Comparison of ENCODE assay signal across 29 cellular contexts in the genomic region with DNA sequence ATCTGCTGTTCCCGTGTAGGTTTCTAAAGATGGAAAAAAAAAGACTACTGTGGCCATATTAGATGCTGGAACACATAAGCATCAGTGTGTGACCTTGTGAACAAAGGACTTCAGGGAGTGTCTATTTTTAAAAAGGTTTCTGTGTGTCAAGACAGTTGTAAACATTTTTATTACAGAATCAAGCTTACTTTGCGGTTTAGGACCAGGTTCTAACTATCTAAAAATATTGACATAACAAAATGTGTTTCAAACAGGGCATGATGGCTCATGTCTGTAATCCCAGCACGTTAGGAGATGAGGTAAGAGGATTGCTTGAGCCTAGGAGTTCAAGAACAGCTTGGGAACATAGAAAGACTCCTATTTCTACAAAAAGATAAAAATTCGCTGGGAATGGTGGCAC. TPM values are rescaled to one million over a fixed set of nuclear protein-coding genes. Genes with fewer than 3 reads are reported as not detected.
DNase-seq lines count a peak whose midpoint lies in the region; ATAC-seq, FAIRE-seq and TF ChIP-seq lines count a peak whose summit lies in the region.
"Had no signal": no experiment of that assay in that cellular context is flagged by ENCODE, and none has a peak within 500 bp of the region (broad histone marks: within the 10 kb centered on the region; RNA-seq: fewer than 3 reads in every experiment).

No MANE protein-coding gene starts in this region.

- H3K9me1 ChIP-seq in K562 (ENCODE audit: control insufficient read depth, insufficient read depth, low read length): no peaks in the 10 kb centered on the region

- no peaks in the 10 kb centered on the region for H3K36me3 ChIP-seq in mammary epithelial cell (ENCODE audit: insufficient read depth, low read length)
- H3K36me3 ChIP-seq in K562 (ENCODE audit: control insufficient read depth, insufficient read depth, low read length): no peaks in the 10 kb centered on the region
- H3K36me3 ChIP-seq: BE2C, esophagus squamous epithelium, gastrocnemius medialis, HAP-1, tibial artery had no signal

- no peak overlapping the region for H3K9ac ChIP-seq in mammary epithelial cell (ENCODE audit: insufficient read depth, low read length)
- H3K9ac ChIP-seq in K562 (ENCODE audit: insufficient read depth in 1 of 2, low read depth in 2 of 2, low read length in 2 of 2): no peak overlapping the region

- H3K27me3 ChIP-seq in mammary epithelial cell (ENCODE audit: insufficient read depth, low read length) (no peaks in the 10 kb centered on the region), K562 (ENCODE audit: control insufficient read depth in 2 of 2, insufficient read depth in 2 of 2, low read length in 2 of 2) (no peaks in the 10 kb centered on the region)
- H3K27me3 ChIP-seq: BE2C, esophagus squamous epithelium, gastrocnemius medialis, tibial artery had no signal

- no peak for FAIRE-seq in K562 (lab: Jason Lieb, UNC)
- FAIRE-seq: GM12891 had no signal

- dilution Hi-C loops in mammary epithelial cell (cut with HindIII; ENCODE audit: low sequenced_read_pairs): no loop called here

- no peak overlapping the region for H3K27ac Mint-ChIP-seq in MCF 10A (ENCODE audit: low read depth, unreplicated experiment)
- H3K27ac Mint-ChIP-seq: activated naive CD4-positive, alpha-beta T cell treated with anti-CD3 and anti-CD28 coated beads, Interleukin-2, amount 50 U/mL, for 24 hours; brain; CD8-positive, alpha-beta T cell; natural killer cell treated with Interleukin-12 subunit alpha and Interleukin-12 subunit beta and Interleukin-15 and Interleukin-18, amount 100 ng/mL, for 72 hours; T-helper 2 cell treated with Interferon-gamma antibody and Interleukin-4, amounts not matched to agents 5 μg/mL and 100 μg/mL, for 36 hours had no signal

- H3K27ac ChIP-seq in mammary epithelial cell (ENCODE audit: insufficient read depth, low read depth, low read length) (no peak overlapping the region), K562 (ENCODE audit: extremely low read depth, low read depth, low read length) (no peak overlapping the region)
- H3K27ac ChIP-seq: esophagus squamous epithelium, gastrocnemius medialis, PC-9, tibial artery had no signal

- TF ChIP-seq RAD21 in K562 (CRISPR knock-in tag; conservative IDR thresholded peaks at IDR 0.05 in 1 of 2, IDR thresholded peaks at IDR 0.05 in 1 of 2): no peak

- no peaks in the 10 kb centered on the region for H3K4me1 Mint-ChIP-seq in MCF 10A (ENCODE audit: insufficient read depth, unreplicated experiment)
- H3K4me1 Mint-ChIP-seq: activated naive CD4-positive, alpha-beta T cell treated with anti-CD3 and anti-CD28 coated beads, Interleukin-2, amount 50 U/mL, for 24 hours; brain had no signal

- H3K27me3 Mint-ChIP-seq in MCF 10A (ENCODE audit: insufficient read depth, unreplicated experiment): no peaks in the 10 kb centered on the region
- H3K27me3 Mint-ChIP-seq: activated naive CD4-positive, alpha-beta T cell treated with anti-CD3 and anti-CD28 coated beads, Interleukin-2, amount 50 U/mL, for 24 hours; natural killer cell treated with Interleukin-12 subunit alpha and Interleukin-12 subunit beta and Interleukin-15 and Interleukin-18, amount 100 ng/mL, for 72 hours had no signal

- H3K4me2 ChIP-seq in mammary epithelial cell (ENCODE audit: insufficient read depth, low read depth, low read length) (no peak overlapping the region), K562 (ENCODE audit: insufficient read depth, low read length) (no peak overlapping the region)
- H3K4me2 ChIP-seq: PC-9 had no signal

- H4K20me1 ChIP-seq in mammary epithelial cell (ENCODE audit: insufficient read depth, low read length) (peaks cover 2% of the 10 kb centered on the region), K562 (replicated peaks; ENCODE audit: control insufficient read depth, insufficient read depth, low read length) (no peaks in the 10 kb centered on the region)

- no peak overlapping the region for H3K4me3 ChIP-seq in mammary epithelial cell (replicated peaks in 1 of 3; ENCODE audit: insufficient read depth in 1 of 3, low read depth in 2 of 3, low read length in 3 of 3)
- no peak overlapping the region for H3K4me3 ChIP-seq in K562
- H3K4me3 ChIP-seq: esophagus squamous epithelium, gastrocnemius medialis, HAP-1, lung, PC-9, tibial artery had no signal

- no peaks in the 10 kb centered on the region for H3K9me3 ChIP-seq in mammary epithelial cell (replicated peaks; ENCODE audit: insufficient read depth, low read length)
- no peaks in the 10 kb centered on the region for H3K9me3 ChIP-seq in K562 (replicated peaks; ENCODE audit: control insufficient read depth, insufficient read depth, low read depth, low read length)
- H3K9me3 ChIP-seq: BE2C, esophagus squamous epithelium, gastrocnemius medialis, HAP-1, tibial artery had no signal

- BruUV-seq in mammary epithelial cell (replicated peaks; lab: Mats Ljungman, UMichigan) (no TSS peak), MCF 10A (replicated peaks; lab: Mats Ljungman, UMichigan) (no TSS peak), K562 (replicated peaks; lab: Mats Ljungman, UMichigan) (no TSS peak)

- POLR2A ChIA-PET in MCF 10A (lab: Yijun Ruan, JAX) (interaction anchor here (0.6 to 2.3 kb wide), 4 partner anchors 8 to 113 kb away, joined by 3 to 8 read pairs (median 4); a partner anchor contains a TSS), K562 (lab: Yijun Ruan, JAX) (no interaction called here)

- ATAC-seq in K562 (no peak), GM19452 (IDR thresholded peaks at IDR 0.05; ENCODE audit: unreplicated experiment) (no peak)
- ATAC-seq: CD8-positive, alpha-beta T cell; gastrocnemius medialis; natural killer cell treated with Interleukin-12 subunit alpha and Interleukin-12 subunit beta and Interleukin-15 and Interleukin-18, amount 100 ng/mL, for 72 hours had no signal

- CTCF ChIA-PET in mammary epithelial cell (lab: Charles Lee; ENCODE audit: low non-redundant PET) (no interaction called here), MCF 10A (lab: Yijun Ruan, JAX) (interaction anchor here (0.6 kb wide), 1 partner anchor 437 kb away, joined by 3 read pairs; no protein-coding TSS in a partner anchor), K562 (lab: Yijun Ruan, JAX; ENCODE audit: low intra/inter-chr PET ratio) (no interaction called here)

- no peaks in the 10 kb centered on the region for H3K4me1 ChIP-seq in mammary epithelial cell (ENCODE audit: insufficient read depth, low read length)
- H3K4me1 ChIP-seq in K562 (replicated peaks in 1 of 2; ENCODE audit: control insufficient read depth in 2 of 2, insufficient read depth in 2 of 2, low read length in 2 of 2): no peaks in the 10 kb centered on the region
- H3K4me1 ChIP-seq: BE2C, gastrocnemius medialis, HAP-1, tibial artery had no signal

- TF ChIP-seq CTCF in mammary epithelial cell (conservative IDR thresholded peaks at IDR 0.05 in 1 of 2, IDR thresholded peaks at IDR 0.05 in 1 of 2; ENCODE audit: extremely low read depth in 1 of 2, insufficient read depth in 1 of 2, low read depth in 1 of 2, low read length in 2 of 2): no peak
- TF ChIP-seq CTCF in MCF 10A (IDR thresholded peaks at IDR 0.05; ENCODE audit: unreplicated experiment): no peak
- TF ChIP-seq CTCF in K562 (IDR thresholded peaks at IDR 0.05 in 2 of 3, conservative IDR thresholded peaks at IDR 0.05 in 1 of 3; ENCODE audit: insufficient read depth in 2 of 3, low read depth in 1 of 3, low read length in 3 of 3): no peak

- H3K4me3 Mint-ChIP-seq in MCF 10A (ENCODE audit: unreplicated experiment): no peak overlapping the region
- H3K4me3 Mint-ChIP-seq: activated naive CD4-positive, alpha-beta T cell treated with anti-CD3 and anti-CD28 coated beads, Interleukin-2, amount 50 U/mL, for 24 hours; brain; CD8-positive, alpha-beta T cell; natural killer cell treated with Interleukin-12 subunit alpha and Interleukin-12 subunit beta and Interleukin-15 and Interleukin-18, amount 100 ng/mL, for 72 hours; T-helper 2 cell treated with Interferon-gamma antibody and Interleukin-4, amounts not matched to agents 5 μg/mL and 100 μg/mL, for 36 hours had no signal

- H2AFZ ChIP-seq in mammary epithelial cell (ENCODE audit: low read depth, low read length) (no peak overlapping the region), K562 (ENCODE audit: low read depth, low read length) (0 out of 2 replicates have a peak overlapping the region, but pooled peaks have one; percentile 37)
- H2AFZ ChIP-seq: PC-9 had no signal

- in situ Hi-C loops in mammary epithelial cell (cut with MboI; ENCODE audit: low sequenced_read_pairs in 2 of 2): no loop called here
- in situ Hi-C loops in K562 (cut with MboI): no loop called here

- intact Hi-C loops in mammary epithelial cell (cut with micrococcal nuclease): no loop called here
- intact Hi-C loops in MCF 10A (cut with micrococcal nuclease): no loop called here
- intact Hi-C loops in K562 (cut with micrococcal nuclease): no loop called here

- 48% methylated on average over 4 of the region's 4 CpGs for WGBS in mammary epithelial cell (ENCODE audit: low coverage, missing lambda C conversion rate)
- WGBS in K562 (ENCODE audit: insufficient coverage, low coverage, missing lambda C conversion rate): 32% methylated on average over 4 of the region's 4 CpGs

- H3K79me2 ChIP-seq in mammary epithelial cell (ENCODE audit: insufficient read depth, low read length): no peaks in the 10 kb centered on the region
- no peaks in the 10 kb centered on the region for H3K79me2 ChIP-seq in K562 (ENCODE audit: control insufficient read depth, insufficient read depth, low read length)

- TF ChIP-seq EP300 in K562 (IDR thresholded peaks at IDR 0.05; ENCODE audit: low read length): no peak

- DNase-seq in mammary epithelial cell (peak; percentile 19), MCF 10A (ENCODE audit: unreplicated experiment) (no peak), NCI-H2107 treated with DMSO at 0.1 percent for 48 hours (lab: John Stamatoyannopoulos, UW; ENCODE audit: unreplicated experiment) (peak; percentile 55), K562 (ENCODE audit: extremely low read depth in 1 of 4, low spot score in 3 of 4) (no peak), NCI-H226 (no peak), hypothalamus (lab: John Stamatoyannopoulos, UW) (no peak)
- DNase-seq: activated CD4-positive, alpha-beta T cell treated with anti-CD3 and anti-CD28 coated beads for 4 hours; amniotic stem cell; BE2C; CD8-positive, alpha-beta T cell; cerebellar nuclear complex; dermis blood vessel endothelial cell; esophagus squamous epithelium; gastrocnemius medialis; Karpas-422; NCI-H1436 treated with DMSO at 0.1 percent for 48 hours; NCI-H2171; PC-9; SIG-M5; stimulated activated CD4-positive, alpha-beta T cell treated with anti-CD3 and anti-CD28 coated beads, Interleukin-4, amount 100 ng/mL, for 4 hours; tibial artery had no signal

- no peak for TF ChIP-seq POLR2A in K562 (conservative IDR thresholded peaks at IDR 0.05)

- H3K36me3 Mint-ChIP-seq in MCF 10A (ENCODE audit: insufficient read depth, unreplicated experiment): no peaks in the 10 kb centered on the region
- H3K36me3 Mint-ChIP-seq: activated naive CD4-positive, alpha-beta T cell treated with anti-CD3 and anti-CD28 coated beads, Interleukin-2, amount 50 U/mL, for 24 hours; brain; CD8-positive, alpha-beta T cell; natural killer cell treated with Interleukin-12 subunit alpha and Interleukin-12 subunit beta and Interleukin-15 and Interleukin-18, amount 100 ng/mL, for 72 hours had no signal

- H3K9me3 Mint-ChIP-seq in MCF 10A (ENCODE audit: unreplicated experiment): no peaks in the 10 kb centered on the region
- H3K9me3 Mint-ChIP-seq: activated naive CD4-positive, alpha-beta T cell treated with anti-CD3 and anti-CD28 coated beads, Interleukin-2, amount 50 U/mL, for 24 hours; CD8-positive, alpha-beta T cell; natural killer cell treated with Interleukin-12 subunit alpha and Interleukin-12 subunit beta and Interleukin-15 and Interleukin-18, amount 100 ng/mL, for 72 hours; T-helper 2 cell treated with Interferon-gamma antibody and Interleukin-4, amounts not matched to agents 5 μg/mL and 100 μg/mL, for 36 hours had no signal

RNA-seq across cellular contexts. Expression of a gene that starts 7.1 kb away (rescaled TPM):
- total RNA-seq in mammary epithelial cell (10 to 100 TPM; 22.2 to 29.7 TPM), MCF 10A (2022) (26.6 and 32.7 TPM in 2 replicates), K562 (2014; rRNA removed) (21.2 and 31.5 TPM in 2 replicates), K562 (2014; rRNA removed; fragmentation: Illumina TruSeq; extraction: Trizol) (29.3 and 31.8 TPM in 2 replicates), K562 (2015; rRNA removed; fragmentation: Illumina TruSeq; extraction: Trizol) (23.6 and 23.9 TPM in 2 replicates), K562 (2021) (48.4 and 50.1 TPM in 2 replicates)
- polyA plus RNA-seq in mammary epithelial cell (7.7 TPM), K562 (2011; rRNA removed) (14.5 and 16.3 TPM in 2 replicates), K562 (2014; fragmentation: Illumina TruSeq; extraction: Trizol) (27.4 and 32.0 TPM in 2 replicates), K562 (2014; fragmentation: Nextera tagmentation; extraction: Ambion mirVana) (1 to 10 TPM; 6.5 to 7.3 TPM), K562 (2014; rRNA removed) (17.1 and 19.1 TPM in 2 replicates)
- 18.8 TPM for polyA minus RNA-seq in mammary epithelial cell
- 185 and 291 TPM in 2 replicates for total RNA-seq in K562 (2011; cell fraction: chromatin; rRNA removed; ENCODE audit: low replicate concordance)
- total RNA-seq in K562 (2011; cell fraction: nucleolus; rRNA removed): 109 and 114 TPM in 2 replicates
- 211 and 265 TPM in 2 replicates for total RNA-seq in K562 (2011; cell fraction: nucleoplasm; rRNA removed)
- polyA plus RNA-seq in K562 (2011; cell fraction: cytosol; rRNA removed): 8.1 and 10.8 TPM in 2 replicates
- polyA plus RNA-seq in K562 (2011; cell fraction: nucleus; rRNA removed): 31.8 and 38.6 TPM in 2 replicates
- polyA plus RNA-seq in K562 (2012): 11.9 and 18.2 TPM in 2 replicates
- polyA minus RNA-seq in K562 (2011; rRNA and poly(A)+ RNA removed): 65.5 and 71.7 TPM in 2 replicates
- 19.4 and 25.7 TPM in 2 replicates for polyA minus RNA-seq in K562 (2011; cell fraction: cytosol; rRNA and poly(A)+ RNA removed)
- polyA minus RNA-seq in K562 (2011; cell fraction: nucleus; rRNA and poly(A)+ RNA removed): 76.7 and 116 TPM in 2 replicates

RNA-seq across cellular contexts. Expression of a gene that starts 25.3 kb away (rescaled TPM):
- total RNA-seq in mammary epithelial cell (under 1 TPM; 0.28 to 0.83 TPM), MCF 10A (2022) (not detected in 2 replicates), K562 (2014; rRNA removed) (not detected in 2 replicates), K562 (2014; rRNA removed; fragmentation: Illumina TruSeq; extraction: Trizol) (not detected in 2 replicates), K562 (2015; rRNA removed; fragmentation: Illumina TruSeq; extraction: Trizol) (not detected in 2 replicates), K562 (2021) (0.07 TPM in 1 of 2 replicates, not detected in the other)
- polyA plus RNA-seq in mammary epithelial cell (0.50 TPM), K562 (2011; rRNA removed) (not detected in 2 replicates), K562 (2014; fragmentation: Illumina TruSeq; extraction: Trizol) (not detected in 2 replicates), K562 (2014; fragmentation: Nextera tagmentation; extraction: Ambion mirVana) (not detected), K562 (2014; rRNA removed) (not detected in 2 replicates)
- polyA minus RNA-seq in mammary epithelial cell: not detected
- not detected in 2 replicates for total RNA-seq in K562 (2011; cell fraction: chromatin; rRNA removed; ENCODE audit: low replicate concordance)
- total RNA-seq in K562 (2011; cell fraction: nucleolus; rRNA removed): not detected in 2 replicates
- not detected in 2 replicates for total RNA-seq in K562 (2011; cell fraction: nucleoplasm; rRNA removed)
- polyA plus RNA-seq in K562 (2011; cell fraction: cytosol; rRNA removed): not detected in 2 replicates
- polyA plus RNA-seq in K562 (2011; cell fraction: nucleus; rRNA removed): not detected in 2 replicates
- 0.04 TPM in 1 of 2 replicates, not detected in the other for polyA plus RNA-seq in K562 (2012)
- polyA minus RNA-seq in K562 (2011; rRNA and poly(A)+ RNA removed): not detected in 2 replicates
- 0.29 and 0.64 TPM in 2 replicates for polyA minus RNA-seq in K562 (2011; cell fraction: cytosol; rRNA and poly(A)+ RNA removed)
- polyA minus RNA-seq in K562 (2011; cell fraction: nucleus; rRNA and poly(A)+ RNA removed): not detected in 2 replicates

Comparison
In these comparisons a context has a peak if more than half of its experiments do, and no peak if none do; other contexts are left out.
1. DNase-seq: peak in mammary epithelial cell (single experiment) and NCI-H2107 treated with DMSO at 0.1 percent for 48 hours (single experiment); none in MCF 10A (single experiment), K562 (0 of 4), NCI-H226 (single experiment) and hypothalamus (0 of 51).